Comparison of ENCODE assay signal across 18 cellular contexts in the genomic region with DNA sequence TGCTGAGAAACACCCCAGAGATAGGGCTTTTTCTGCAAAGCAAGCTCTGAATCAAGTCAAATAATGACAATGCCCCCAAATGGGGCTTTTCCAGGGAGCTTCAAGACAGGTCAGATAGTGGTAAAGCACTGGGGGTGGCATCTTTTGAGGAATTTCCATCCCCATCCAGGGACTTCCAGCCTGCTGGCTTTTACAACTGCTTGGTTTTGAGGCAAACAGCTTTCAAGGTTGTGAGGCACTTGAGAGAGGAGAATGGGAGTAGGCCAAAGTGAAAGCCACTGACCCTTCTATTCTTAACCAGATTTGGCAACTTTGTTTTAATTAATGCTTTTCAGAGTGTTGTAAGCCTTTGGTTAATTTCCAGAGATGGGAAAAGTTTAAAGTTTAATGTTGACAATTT.
DNase-seq lines count a peak whose midpoint lies in the region; ATAC-seq and TF ChIP-seq lines count a peak whose summit lies in the region.
"Had no signal": no experiment of that assay in that cellular context is flagged by ENCODE, and none has a peak within 500 bp of the region (broad histone marks: within the 10 kb centered on the region; RNA-seq: fewer than 3 reads in every experiment).

No MANE protein-coding gene starts in this region.

- POLR2A ChIA-PET in PC-9 (lab: Charles Lee; ENCODE audit: unreplicated experiment): no interaction called here

- H4K8ac ChIP-seq in H9 (replicated peaks; ENCODE audit: insufficient read length, low read depth, low read length): no peak overlapping the region

- no peak overlapping the region for H2BK15ac ChIP-seq in H9 (ENCODE audit: low read depth, low read length)

- H2BK120ac ChIP-seq in H9 (ENCODE audit: low read depth, low read length, poor library complexity, severe bottlenecking): no peak overlapping the region

- no peaks in the 10 kb centered on the region for H3K79me1 ChIP-seq in H9 (ENCODE audit: insufficient read depth, low read depth, low read length, poor library complexity, severe bottlenecking)

- H3K4me2 ChIP-seq in SU-DHL-6 (ENCODE audit: low read depth, low read length, poor library complexity, severe bottlenecking) (peak overlapping the region; percentile 24), PC-9 (no peak overlapping the region), H9 (ENCODE audit: insufficient read depth, insufficient read length, low read length) (no peak overlapping the region)
- H3K4me2 ChIP-seq: BLaER1 had no signal

- H3K9ac ChIP-seq in SU-DHL-6 (ENCODE audit: low read length) (no peak overlapping the region), H9 (ENCODE audit: extremely low read depth, insufficient read length, low read length) (no peak overlapping the region)
- H3K9ac ChIP-seq: BLaER1 had no signal

- ATAC-seq in HG03196 (IDR thresholded peaks at IDR 0.05; ENCODE audit: unreplicated experiment): no peak
- ATAC-seq: HCT116 had no signal

- no peaks in the 10 kb centered on the region for H3K36me3 ChIP-seq in H7 (replicated peaks; ENCODE audit: control insufficient read depth, insufficient read depth, low read length)
- no peaks in the 10 kb centered on the region; the same call in 1 of the 2 replicates for H3K36me3 ChIP-seq in SU-DHL-6 (ENCODE audit: low read length)
- H3K36me3 ChIP-seq in neuron (ENCODE audit: insufficient read depth, low read length): no peaks in the 10 kb centered on the region
- no peaks in the 10 kb centered on the region for H3K36me3 ChIP-seq in PC-9 (ENCODE audit: low read depth)
- H3K36me3 ChIP-seq: BLaER1 had no signal

- no peak overlapping the region for H3K18ac ChIP-seq in H9 (ENCODE audit: insufficient read length, low read depth, low read length)

- H4K20me1 ChIP-seq in SU-DHL-6 (ENCODE audit: low read depth, low read length) (no peaks in the 10 kb centered on the region), PC-9 (ENCODE audit: insufficient read depth) (no peaks in the 10 kb centered on the region), H9 (ENCODE audit: control insufficient read depth, insufficient read depth, insufficient read length) (no peaks in the 10 kb centered on the region)
- H4K20me1 ChIP-seq: BLaER1 had no signal

- H3K23me2 ChIP-seq in H9 (ENCODE audit: insufficient read length, low read depth, low read length, poor library complexity, severe bottlenecking): peaks cover 2% of the 10 kb centered on the region

- no peaks in the 10 kb centered on the region for H3K27me3 Mint-ChIP-seq in H9 (ENCODE audit: low read depth)
- H3K27me3 Mint-ChIP-seq: CD4-positive, alpha-beta memory T cell had no signal

- intact Hi-C loops in PC-9 (cut with micrococcal nuclease; ENCODE audit: unreplicated experiment): no loop called here

- H3K27ac Mint-ChIP-seq in H9: no peak overlapping the region
- H3K27ac Mint-ChIP-seq: CD14-positive monocyte; CD4-positive, alpha-beta memory T cell; HFFc6 had no signal

- no peak overlapping the region for H3K56ac ChIP-seq in H9 (ENCODE audit: insufficient read length, low read depth, low read length)

- peaks cover 5 to 7% of the 10 kb centered on the region in 2 experiments; a peak in 3 of 4 replicates for H3K4me1 Mint-ChIP-seq in H9
- H3K4me1 Mint-ChIP-seq: CD14-positive monocyte; CD4-positive, alpha-beta memory T cell had no signal

- BruUV-seq in PC-9 (replicated peaks; lab: Mats Ljungman, UMichigan): no TSS peak

- H3K4me3 Mint-ChIP-seq in H9: no peak overlapping the region
- H3K4me3 Mint-ChIP-seq: CD14-positive monocyte; CD4-positive, alpha-beta memory T cell; HFFc6 had no signal

- H4K5ac ChIP-seq in H9 (ENCODE audit: insufficient read length, low read depth, low read length): no peak overlapping the region

- no peak overlapping the region for H4K91ac ChIP-seq in H9 (ENCODE audit: insufficient read length, low read depth, low read length)

- H3K27ac ChIP-seq in SU-DHL-6 (ENCODE audit: low read depth, low read length) (peak overlapping the region; percentile 25; the same call in 1 of the 2 replicates), PC-9 (no peak overlapping the region), H9 (ENCODE audit: insufficient read length, low read depth, low read length) (no peak overlapping the region)
- H3K27ac ChIP-seq: BLaER1 had no signal

- H3K4me1 ChIP-seq in neuron (ENCODE audit: insufficient read depth, low read length): no peaks in the 10 kb centered on the region
- no peaks in the 10 kb centered on the region for H3K4me1 ChIP-seq in PC-9 (replicated peaks; ENCODE audit: insufficient read depth)
- no peaks in the 10 kb centered on the region for H3K4me1 ChIP-seq in H9 (ENCODE audit: insufficient read depth, low read length)
- H3K4me1 ChIP-seq: BLaER1 had no signal

- no peak overlapping the region for H2BK20ac ChIP-seq in H9 (ENCODE audit: low read depth, low read length, poor library complexity, severe bottlenecking)

- CTCF ChIA-PET in PC-9 (lab: Charles Lee): no interaction called here

- H3F3A ChIP-seq in SU-DHL-6 (ENCODE audit: insufficient read depth) (peaks cover 5% of the 10 kb centered on the region; the same call in 1 of the 2 replicates), PC-9 (ENCODE audit: insufficient read depth, low read depth) (no peaks in the 10 kb centered on the region)

- H2AK5ac ChIP-seq in H9 (ENCODE audit: insufficient read length, low read length): no peak overlapping the region

- peaks cover 11 to 18% (median 12%) of the 10 kb centered on the region in 3 experiments for H3K36me3 Mint-ChIP-seq in H9 (ENCODE audit: insufficient read depth in 1 of 3, low read depth in 3 of 3)
- H3K36me3 Mint-ChIP-seq: CD14-positive monocyte; CD4-positive, alpha-beta memory T cell had no signal

- H2BK12ac ChIP-seq in H9 (ENCODE audit: insufficient read length, low read depth, low read length): no peak overlapping the region

- no peak overlapping the region for H3K14ac ChIP-seq in H9 (ENCODE audit: insufficient read depth, low read length)

- TF ChIP-seq CTCF in SU-DHL-6 (IDR thresholded peaks at IDR 0.05; ENCODE audit: insufficient read depth, low read length, poor library complexity, severe bottlenecking) (no peak), PC-9 (conservative IDR thresholded peaks at IDR 0.05) (no peak), H9 (conservative IDR thresholded peaks at IDR 0.05) (no peak)

- H3K4ac ChIP-seq in H9 (ENCODE audit: low read depth, low read length): no peak overlapping the region

- H2AFZ ChIP-seq in SU-DHL-6 (ENCODE audit: low read depth, low read length, severe bottlenecking): no peak overlapping the region
- H2AFZ ChIP-seq in neuron (ENCODE audit: low read depth, low read length): peak overlapping the region; percentile 26
- no peak overlapping the region for H2AFZ ChIP-seq in PC-9
- no peak overlapping the region for H2AFZ ChIP-seq in H9 (ENCODE audit: low read length)

- H3K9me3 ChIP-seq in SU-DHL-6 (ENCODE audit: insufficient read depth, low read length): no peaks in the 10 kb centered on the region
- no peaks in the 10 kb centered on the region for H3K9me3 ChIP-seq in neuron (ENCODE audit: low read length)
- no peaks in the 10 kb centered on the region for H3K9me3 ChIP-seq in PC-9 (ENCODE audit: insufficient read depth, low read depth)
- H3K9me3 ChIP-seq in H9 (ENCODE audit: control insufficient read depth, low read depth, low read length): peaks cover 10% of the 10 kb centered on the region
- H3K9me3 ChIP-seq: BLaER1 had no signal

- no peak overlapping the region for H2BK5ac ChIP-seq in H9 (ENCODE audit: insufficient read length, low read length)

- H3K27me3 ChIP-seq in H7 (ENCODE audit: control insufficient read depth, insufficient read depth, low read length) (no peaks in the 10 kb centered on the region), SU-DHL-6 (ENCODE audit: low read length) (no peaks in the 10 kb centered on the region), neuron (ENCODE audit: insufficient read depth, low read length) (no peaks in the 10 kb centered on the region), PC-9 (ENCODE audit: insufficient read depth, low read depth) (no peaks in the 10 kb centered on the region; the same call in 1 of the 2 replicates), H9 (ENCODE audit: insufficient read depth, low read length) (no peaks in the 10 kb centered on the region)
- H3K27me3 ChIP-seq: BLaER1 had no signal

- H3K79me2 ChIP-seq in SU-DHL-6 (ENCODE audit: insufficient read depth, low read length) (peaks cover 36% of the 10 kb centered on the region), PC-9 (ENCODE audit: low read depth) (no peaks in the 10 kb centered on the region), H9 (ENCODE audit: insufficient read depth, low read length) (no peaks in the 10 kb centered on the region)

- no peak overlapping the region for H3T11ph ChIP-seq in H9 (ENCODE audit: low read length)

- peaks cover 24 to 26% of the 10 kb centered on the region in 2 experiments for H3K9me3 Mint-ChIP-seq in H9

- H3K23ac ChIP-seq in H9 (ENCODE audit: insufficient read length, low read depth, low read length): no peak overlapping the region

- H3K4me3 ChIP-seq in H7 (ENCODE audit: insufficient read depth, low read depth, low read length) (no peak overlapping the region), SU-DHL-6 (ENCODE audit: insufficient read depth, low read length, poor library complexity, severe bottlenecking) (no peak overlapping the region), neuron (ENCODE audit: low read length) (no peak overlapping the region), PC-9 (no peak overlapping the region)
- H3K4me3 ChIP-seq: BLaER1 had no signal

- no peaks in the 10 kb centered on the region for H3K9me2 ChIP-seq in SU-DHL-6 (replicated peaks; ENCODE audit: insufficient read depth, low read length)
- H3K9me2 ChIP-seq in PC-9 (ENCODE audit: insufficient read depth): no peaks in the 10 kb centered on the region

- DNase-seq in H7: peak; percentile 21
- peak; percentile 12 for DNase-seq in iPS DF 19.7 (ENCODE audit: low read depth, low spot score)
- DNase-seq in inferior parietal cortex (ENCODE audit: extremely low spot score): no peak
- no peak for DNase-seq in PC-9
- no peak for DNase-seq in H9
- DNase-seq: 8988T; CD4-positive, alpha-beta memory T cell; DMS153; DMS79; GDM1; GOT3; HFFc6 had no signal

Comparison
In these comparisons a context has a peak if more than half of its experiments do, and no peak if none do; other contexts are left out.
1. DNase-seq: peak in H7 (single experiment) and iPS DF 19.7 (single experiment); none in inferior parietal cortex (single experiment), PC-9 (0 of 2) and H9 (single experiment).